ENCODE assay signal across 25 cellular contexts in the genomic region with DNA sequence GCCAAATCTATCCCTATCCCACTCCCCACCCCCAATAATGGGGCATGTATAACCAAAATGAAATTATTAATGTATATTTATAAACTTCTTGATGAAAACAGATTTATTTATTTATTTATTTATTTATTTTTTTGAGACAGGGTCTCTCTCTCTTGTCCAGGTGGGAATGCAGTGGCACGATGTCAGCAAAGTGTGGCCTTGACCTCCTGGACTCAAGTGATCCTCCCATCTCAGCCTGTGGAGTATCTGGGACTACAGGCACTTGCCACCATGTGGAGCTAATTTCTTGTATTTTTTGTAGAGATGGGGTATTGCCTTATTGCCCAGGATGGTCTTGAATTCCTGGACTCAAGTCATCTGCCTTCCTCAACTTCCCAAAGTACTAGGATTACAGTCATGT.
"Had no signal": no experiment of that assay in that cellular context is flagged by ENCODE, and none has a peak within 500 bp of the region (broad histone marks: within the 10 kb centered on the region; RNA-seq: fewer than 3 reads in every experiment).

No MANE protein-coding gene starts in this region.

- ATAC-seq: effector memory CD8-positive, alpha-beta T cell; esophagus mucosa; foreskin keratinocyte; heart left ventricle; left cardiac atrium; left lung; left ventricle myocardium superior; lower lobe of right lung had no signal

- FAIRE-seq: endometrium, frontal cortex, islet of Langerhans, keratinocyte had no signal

- H3K27ac ChIP-seq: colonic mucosa, epithelial cell of prostate, foreskin keratinocyte, heart left ventricle, left lung, lower lobe of right lung had no signal

- H3K9me3 ChIP-seq: colonic mucosa, gastroesophageal sphincter, heart left ventricle, left lung, lower lobe of right lung had no signal

- H3K4me3 Mint-ChIP-seq: dendritic cell treated with granulocyte-macrophage colony-stimulating factor and Interleukin-4, amounts not matched to agents 40 ng/mL and 50 ng/mL, for 4 days; effector memory CD8-positive, alpha-beta T cell; endodermal cell; immature natural killer cell had no signal

- H3K27me3 Mint-ChIP-seq: dendritic cell treated with granulocyte-macrophage colony-stimulating factor and Interleukin-4, amounts not matched to agents 40 ng/mL and 50 ng/mL, for 4 days had no signal

- H3K4me1 Mint-ChIP-seq: immature natural killer cell had no signal

- H3K36me3 Mint-ChIP-seq: immature natural killer cell had no signal

- H3K4me1 ChIP-seq: foreskin keratinocyte, left lung, lower lobe of right lung had no signal

- H3K4me3 ChIP-seq: colonic mucosa, gastroesophageal sphincter, heart left ventricle, hepatocyte, left lung, lower lobe of right lung had no signal

- H3K27ac Mint-ChIP-seq: dendritic cell treated with granulocyte-macrophage colony-stimulating factor and Interleukin-4, amounts not matched to agents 40 ng/mL and 50 ng/mL, for 4 days; effector memory CD8-positive, alpha-beta T cell; endodermal cell; immature natural killer cell had no signal

- H3K27me3 ChIP-seq: colonic mucosa, foreskin keratinocyte, gastroesophageal sphincter, heart left ventricle, hepatocyte, left lung had no signal

- H3K4me2 ChIP-seq: hepatocyte had no signal

- DNase-seq: colonic mucosa; cortex of kidney; effector CD8-positive, alpha-beta T cell; effector memory CD8-positive, alpha-beta T cell; endodermal cell; erythroblast; foreskin keratinocyte; heart left ventricle; hypothalamus; immature natural killer cell; left cardiac atrium; left lung; left ventricle myocardium superior; lower lobe of right lung; mesenchymal stem cell; midbrain had no signal

- H3K36me3 ChIP-seq: colonic mucosa, gastroesophageal sphincter, heart left ventricle, left lung, lower lobe of right lung had no signal

- H3K9me3 Mint-ChIP-seq: dendritic cell treated with granulocyte-macrophage colony-stimulating factor and Interleukin-4, amounts not matched to agents 40 ng/mL and 50 ng/mL, for 4 days; effector memory CD8-positive, alpha-beta T cell; immature natural killer cell had no signal
